8 cellular contexts compared by ENCODE assay signal in genomic region chrX:149504915-149505651, GRCh38. TPM values are rescaled to one million over a fixed set of nuclear protein-coding genes. Genes with fewer than 3 reads are reported as not detected.
A peak's percentile ranks its signal among the peaks of the same experiment; 100 is the strongest.
DNase-seq lines count a peak whose midpoint lies in the region; ATAC-seq and TF ChIP-seq lines count a peak whose summit lies in the region.

A gene with protein sequence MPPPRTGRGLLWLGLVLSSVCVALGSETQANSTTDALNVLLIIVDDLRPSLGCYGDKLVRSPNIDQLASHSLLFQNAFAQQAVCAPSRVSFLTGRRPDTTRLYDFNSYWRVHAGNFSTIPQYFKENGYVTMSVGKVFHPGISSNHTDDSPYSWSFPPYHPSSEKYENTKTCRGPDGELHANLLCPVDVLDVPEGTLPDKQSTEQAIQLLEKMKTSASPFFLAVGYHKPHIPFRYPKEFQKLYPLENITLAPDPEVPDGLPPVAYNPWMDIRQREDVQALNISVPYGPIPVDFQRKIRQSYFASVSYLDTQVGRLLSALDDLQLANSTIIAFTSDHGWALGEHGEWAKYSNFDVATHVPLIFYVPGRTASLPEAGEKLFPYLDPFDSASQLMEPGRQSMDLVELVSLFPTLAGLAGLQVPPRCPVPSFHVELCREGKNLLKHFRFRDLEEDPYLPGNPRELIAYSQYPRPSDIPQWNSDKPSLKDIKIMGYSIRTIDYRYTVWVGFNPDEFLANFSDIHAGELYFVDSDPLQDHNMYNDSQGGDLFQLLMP (minus strand): TSS chrX:149505306. CDS start chrX:149505137, 169 bp downstream.

- H3K4me1 ChIP-seq in psoas muscle (peaks cover 3% of the 10 kb centered on the region), urinary bladder (ENCODE audit: insufficient read depth) (no peaks in the 10 kb centered on the region)

- H3K4me3 Mint-ChIP-seq in T-helper 17 cell, result peak within 1 kb of the TSS; percentile 93

- H3K36me3 ChIP-seq in psoas muscle (ENCODE audit: insufficient read depth in 1 of 2, low read depth in 1 of 2) (peaks cover 0 to 17% of the 10 kb centered on the region in 2 donors), urinary bladder (ENCODE audit: insufficient read depth) (peaks cover 4% of the 10 kb centered on the region)

- ATAC-seq in GM18498 (IDR thresholded peaks at IDR 0.05; ENCODE audit: unreplicated experiment), result peak; percentile 78
- ATAC-seq in HG02884 (IDR thresholded peaks at IDR 0.05; ENCODE audit: unreplicated experiment), result peak; percentile 66
- ATAC-seq in T-helper 17 cell, result peak; percentile 73
- peak; percentile 98 for ATAC-seq in left ventricle myocardium superior
- peak; percentile 96 to 98 (median 98) for ATAC-seq in psoas muscle

- peaks cover 25% of the 10 kb centered on the region for H3K4me1 Mint-ChIP-seq in T-helper 17 cell

- H3K27ac ChIP-seq in angular gyrus (ENCODE audit: low read depth, low read length), result peak within 1 kb of the TSS; percentile 88
- peak within 1 kb of the TSS; percentile 87 for H3K27ac ChIP-seq in psoas muscle
- H3K27ac ChIP-seq in urinary bladder (ENCODE audit: low read depth), result peak within 1 kb of the TSS; percentile 96

- intact Hi-C loops in left ventricle myocardium superior (cut with micrococcal nuclease), result no loop called here
- intact Hi-C loops in psoas muscle (cut with DNase I), result loop anchor here in 1 of 2 donors (10.0 kb wide), 2 partner anchors 130 to 540 kb away; partner anchors contain the start of gene TMEM185A

- H3K9me3 ChIP-seq in T-helper 17 cell (ENCODE audit: control insufficient read depth, low read length, poor library complexity, severe bottlenecking) (no peaks in the 10 kb centered on the region), psoas muscle (no peaks in the 10 kb centered on the region)

- no peaks in the 10 kb centered on the region for H3K27me3 ChIP-seq in psoas muscle (ENCODE audit: insufficient read depth in 3 of 3, low read length in 2 of 3)

- TF ChIP-seq CTCF in psoas muscle (IDR thresholded peaks at IDR 0.05), result no peak

- H3K36me3 Mint-ChIP-seq in T-helper 17 cell (ENCODE audit: low read depth), result peaks cover 7% of the 10 kb centered on the region

- no peak within 1 kb of the TSS for H3K27ac Mint-ChIP-seq in T-helper 17 cell

- peak within 1 kb of the TSS; percentile 76 for H3K4me3 ChIP-seq in psoas muscle
- H3K4me3 ChIP-seq in urinary bladder (ENCODE audit: low read depth, low read length), result peak within 1 kb of the TSS; percentile 61

- DNase-seq in NCI-H187 (lab: John Stamatoyannopoulos, UW) (peak; percentile 40 to 86), T-helper 17 cell (peak; percentile 75 to 80 (median 78)), left ventricle myocardium superior (peak; percentile 93), psoas muscle (peak; percentile 89 to 93)

- H3K27me3 Mint-ChIP-seq in T-helper 17 cell, result no peaks in the 10 kb centered on the region

- 1 to 28% (median 1%) methylated on average over 13 to 54 of the region's 54 CpGs for WGBS in psoas muscle, 3 donors
- WGBS in urinary bladder, result under 1% methylated on average over 54 of the region's 54 CpGs

RNA-seq across cellular contexts. Expression of the gene that starts here (rescaled TPM):
- total RNA-seq in T-helper 17 cell (100 to 1,000 TPM; 346 to 507 TPM), left ventricle myocardium superior (88.7 TPM), psoas muscle (10 to 100 TPM; 29.3 to 37.6 (median 34.1) TPM), urinary bladder (44.3 TPM)
- polyA plus RNA-seq in psoas muscle (10 to 100 TPM; 11.8 to 31.2 (median 15.3) TPM), urinary bladder (62.6 TPM)

Comparison
In these comparisons a context has a peak if more than half of its experiments do, and no peak if none do; other contexts are left out.
1. Peak in every context shown above with its lines: DNase-seq, ATAC-seq, H3K4me3 ChIP-seq and H3K27ac ChIP-seq.